Comparison of ENCODE assay signal across 24 cellular contexts in the genomic region with DNA sequence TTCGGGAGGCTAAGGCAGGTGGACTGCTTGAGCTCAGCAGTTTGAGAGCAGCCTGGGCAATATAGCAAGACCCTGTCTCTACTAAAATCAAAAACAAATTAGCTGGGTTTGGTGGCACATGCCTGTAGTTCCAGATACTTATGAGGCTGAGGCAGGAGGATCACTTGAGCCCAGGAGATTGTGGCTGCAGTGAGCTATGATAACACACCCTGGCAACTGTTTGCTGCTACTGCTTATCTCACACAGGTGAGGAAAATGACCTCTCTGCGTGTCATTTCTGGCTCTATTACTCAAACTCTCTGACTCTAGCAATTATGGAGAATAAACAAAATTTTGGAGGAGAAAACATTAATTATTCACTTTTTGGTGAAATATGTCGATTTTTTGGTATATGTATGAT. TPM values are rescaled to one million over a fixed set of nuclear protein-coding genes. Genes with fewer than 3 reads are reported as not detected.
"Had no signal": no experiment of that assay in that cellular context is flagged by ENCODE, and none has a peak within 500 bp of the region (broad histone marks: within the 10 kb centered on the region; RNA-seq: fewer than 3 reads in every experiment).

No MANE protein-coding gene starts in this region.

- ATAC-seq: heart left ventricle; left lung; natural killer cell; stimulated activated effector memory CD8-positive, alpha-beta T cell treated with anti-CD3 and anti-CD28 coated beads, Interleukin-12 subunit alpha, Interleukin-12 subunit beta, amount 100 ng/mL, for 72 hours had no signal

- DNase-seq: activated CD4-positive, alpha-beta T cell treated with anti-CD3 and anti-CD28 coated beads, Interleukin-2, amount 50 U/mL, for 4 hours; activated effector memory CD4-positive, alpha-beta T cell treated with Interleukin-2 at 50 U/mL for 16 hours; activated naive CD4-positive, alpha-beta T cell treated with anti-CD3 and anti-CD28 coated beads for 36 hours; activated naive CD8-positive, alpha-beta T cell treated with anti-CD3 and anti-CD28 coated beads, Interleukin-2, amount 10 ng/mL, durations not matched to agents 7 days and 5 days; activated T-cell treated with anti-CD3 and anti-CD28 coated beads, Interleukin-2, amount 50 U/mL, for 48 hours; amniotic stem cell; cerebellar nuclear complex; cortex of kidney; endodermal cell; heart left ventricle; kidney; left lung; natural killer cell; stimulated activated CD4-positive, alpha-beta T cell treated with anti-CD3 and anti-CD28 coated beads, Interleukin-1b, Interleukin-23, amount 100 ng/mL, for 48 hours; stimulated activated naive CD8-positive, alpha-beta T cell treated with anti-CD3 and anti-CD28 coated beads, Interleukin-15, amount 100 ng/mL, for 72 hours; T-helper 1 cell; T-helper 9 cell had no signal

- FAIRE-seq: kidney had no signal

- H3K27ac ChIP-seq: breast epithelium, heart left ventricle, left lung, prostate gland, right atrium auricular region, suprapubic skin, tibial nerve had no signal

- H3K4me1 ChIP-seq: prostate gland had no signal

- H3K27ac Mint-ChIP-seq: activated naive CD4-positive, alpha-beta T cell treated with anti-CD3 and anti-CD28 coated beads for 36 hours; activated naive CD8-positive, alpha-beta T cell treated with anti-CD3 and anti-CD28 coated beads, Interleukin-2, amount 10 ng/mL, durations not matched to agents 7 days and 5 days; endodermal cell; natural killer cell; stimulated activated effector memory CD8-positive, alpha-beta T cell treated with anti-CD3 and anti-CD28 coated beads, Interleukin-12 subunit alpha, Interleukin-12 subunit beta, amount 100 ng/mL, for 72 hours; stimulated activated naive CD8-positive, alpha-beta T cell treated with anti-CD3 and anti-CD28 coated beads, Interleukin-15, amount 100 ng/mL, for 72 hours had no signal

- H3K4me3 Mint-ChIP-seq: activated naive CD4-positive, alpha-beta T cell treated with anti-CD3 and anti-CD28 coated beads for 36 hours; activated naive CD8-positive, alpha-beta T cell treated with anti-CD3 and anti-CD28 coated beads, Interleukin-2, amount 10 ng/mL, durations not matched to agents 7 days and 5 days; endodermal cell; natural killer cell; stimulated activated effector memory CD8-positive, alpha-beta T cell treated with anti-CD3 and anti-CD28 coated beads, Interleukin-12 subunit alpha, Interleukin-12 subunit beta, amount 100 ng/mL, for 72 hours had no signal

- H3K4me1 Mint-ChIP-seq: natural killer cell had no signal

- H3K36me3 ChIP-seq: breast epithelium, heart left ventricle, left lung, prostate gland, right atrium auricular region, suprapubic skin, tibial nerve had no signal

- H3K4me3 ChIP-seq: breast epithelium, heart left ventricle, left lung, lung, prostate gland, right atrium auricular region, suprapubic skin, tibial nerve had no signal

- H3K27me3 ChIP-seq: breast epithelium, heart left ventricle, left lung, right atrium auricular region, suprapubic skin, tibial nerve had no signal

- H3K36me3 Mint-ChIP-seq: activated naive CD8-positive, alpha-beta T cell treated with anti-CD3 and anti-CD28 coated beads, Interleukin-2, amount 10 ng/mL, durations not matched to agents 7 days and 5 days; natural killer cell; stimulated activated effector memory CD8-positive, alpha-beta T cell treated with anti-CD3 and anti-CD28 coated beads, Interleukin-12 subunit alpha, Interleukin-12 subunit beta, amount 100 ng/mL, for 72 hours had no signal

- H3K27me3 Mint-ChIP-seq: activated naive CD8-positive, alpha-beta T cell treated with anti-CD3 and anti-CD28 coated beads, Interleukin-2, amount 10 ng/mL, durations not matched to agents 7 days and 5 days; stimulated activated naive CD8-positive, alpha-beta T cell treated with anti-CD3 and anti-CD28 coated beads, Interleukin-15, amount 100 ng/mL, for 72 hours had no signal

- H3K9me3 Mint-ChIP-seq: activated naive CD4-positive, alpha-beta T cell treated with anti-CD3 and anti-CD28 coated beads for 36 hours; activated naive CD8-positive, alpha-beta T cell treated with anti-CD3 and anti-CD28 coated beads, Interleukin-2, amount 10 ng/mL, durations not matched to agents 7 days and 5 days; natural killer cell; stimulated activated effector memory CD8-positive, alpha-beta T cell treated with anti-CD3 and anti-CD28 coated beads, Interleukin-12 subunit alpha, Interleukin-12 subunit beta, amount 100 ng/mL, for 72 hours had no signal

- H3K9me3 ChIP-seq: breast epithelium, heart left ventricle, left lung, prostate gland, right atrium auricular region, suprapubic skin, tibial nerve had no signal

RNA-seq across cellular contexts. Expression of a gene that starts 45.3 kb away (rescaled TPM):
- total RNA-seq: activated naive CD4-positive, alpha-beta T cell treated with anti-CD3 and anti-CD28 coated beads for 36 hours; activated naive CD8-positive, alpha-beta T cell treated with anti-CD3 and anti-CD28 coated beads, Interleukin-2, amount 10 ng/mL, durations not matched to agents 7 days and 5 days; natural killer cell; right atrium auricular region; suprapubic skin had no signal
- polyA plus RNA-seq: heart left ventricle had no signal
